ENCODE assay signal across 11 cellular contexts in the genomic region with DNA sequence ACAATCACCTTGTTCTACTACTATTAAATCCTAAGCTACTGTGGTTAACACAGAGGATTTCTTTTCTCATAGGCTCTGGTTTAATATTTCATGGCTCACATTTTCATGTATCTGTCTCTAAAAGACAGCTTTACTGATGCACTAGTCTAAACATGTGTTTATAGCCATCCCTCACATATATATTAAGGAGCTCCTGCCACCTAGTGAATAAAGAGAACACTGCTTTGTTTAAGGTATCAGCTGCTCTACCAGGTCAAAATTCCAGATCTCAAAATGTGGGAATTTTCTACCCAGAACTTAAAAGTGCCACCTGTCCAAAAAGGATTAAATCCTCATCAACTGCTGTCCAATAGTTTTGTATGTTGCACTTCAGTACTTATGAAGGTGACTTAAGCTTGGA.
DNase-seq lines count a peak whose midpoint lies in the region; ATAC-seq and TF ChIP-seq lines count a peak whose summit lies in the region.
"Had no signal": no experiment of that assay in that cellular context is flagged by ENCODE, and none has a peak within 500 bp of the region (broad histone marks: within the 10 kb centered on the region; RNA-seq: fewer than 3 reads in every experiment).

No MANE protein-coding gene starts in this region.

- H3K4me3 ChIP-seq in GM06990 (replicated peaks; ENCODE audit: low read depth, low read length): no peak overlapping the region
- no peak overlapping the region for H3K4me3 ChIP-seq in Jurkat, Clone E6-1 (ENCODE audit: low read length)
- H3K4me3 ChIP-seq in RWPE2 (ENCODE audit: severe bottlenecking): no peak overlapping the region

- no peak for DNase-seq in GM06990 (ENCODE audit: extremely low read depth, insufficient read length)
- DNase-seq in Jurkat, Clone E6-1 (ENCODE audit: low read depth, low spot score): peak; percentile 3
- no peak for DNase-seq in RWPE2 (ENCODE audit: low spot score)
- DNase-seq in left lobe of liver (ENCODE audit: low spot score): no peak
- no peak for DNase-seq in activated naive CD4-positive, alpha-beta T cell treated with anti-CD3 and anti-CD28 coated beads, Interleukin-2, amount 50 U/mL, for 72 hours (ENCODE audit: low spot score in 2 of 2)
- no peak for DNase-seq in activated CD4-positive, CD25-positive, alpha-beta regulatory T cell treated with anti-CD3 and anti-CD28 coated beads, Interleukin-2, amount 50 U/mL, for 72 hours
- no peak for DNase-seq in RPMI8226
- no peak for DNase-seq in natural killer cell
- DNase-seq: activated CD4-positive, alpha-beta T cell treated with anti-CD3 and anti-CD28 coated beads, Interleukin-2, amount 10 ng/mL, durations not matched to agents 24 days and 14 days; amniotic stem cell; NK-92 treated with Interleukin-12 subunit alpha and Interleukin-12 subunit beta, amount 100 ng/mL, for 24 hours had no signal

- H3K27me3 Mint-ChIP-seq in natural killer cell (ENCODE audit: low read depth in 2 of 2): no peaks in the 10 kb centered on the region
- H3K27me3 Mint-ChIP-seq: activated CD4-positive, alpha-beta T cell treated with anti-CD3 and anti-CD28 coated beads, Interleukin-2, amount 10 ng/mL, durations not matched to agents 24 days and 14 days had no signal

- TF ChIP-seq CTCF in GM06990 (IDR thresholded peaks at IDR 0.05; ENCODE audit: insufficient read depth, low read length, poor library complexity, severe bottlenecking): peak; percentile 18
- peak; percentile 32 for TF ChIP-seq CTCF in RWPE2 (IDR thresholded peaks at IDR 0.05; ENCODE audit: poor library complexity, severe bottlenecking)
- TF ChIP-seq CTCF in natural killer cell (IDR thresholded peaks at IDR 0.05): no peak

- H3K36me3 ChIP-seq in GM06990 (ENCODE audit: control insufficient read depth, insufficient read depth, low read length): no peaks in the 10 kb centered on the region
- H3K36me3 ChIP-seq in RWPE2 (ENCODE audit: low read depth): no peaks in the 10 kb centered on the region

- no peak overlapping the region for H3K27ac Mint-ChIP-seq in activated naive CD4-positive, alpha-beta T cell treated with anti-CD3 and anti-CD28 coated beads, Interleukin-2, amount 50 U/mL, for 72 hours
- H3K27ac Mint-ChIP-seq in natural killer cell: no peak overlapping the region
- H3K27ac Mint-ChIP-seq: activated CD4-positive, alpha-beta T cell treated with anti-CD3 and anti-CD28 coated beads, Interleukin-2, amount 10 ng/mL, durations not matched to agents 24 days and 14 days had no signal

- no peaks in the 10 kb centered on the region for H3K4me1 ChIP-seq in RWPE2 (ENCODE audit: insufficient read depth, poor library complexity, severe bottlenecking)

- no peaks in the 10 kb centered on the region for H3K9me3 Mint-ChIP-seq in activated naive CD4-positive, alpha-beta T cell treated with anti-CD3 and anti-CD28 coated beads, Interleukin-2, amount 50 U/mL, for 72 hours
- peaks cover 0 to 3% of the 10 kb centered on the region in 2 donors for H3K9me3 Mint-ChIP-seq in natural killer cell

- ATAC-seq in RWPE2 (ENCODE audit: low read depth) (peak; percentile 67; the same call in 1 of the 3 replicates), left lobe of liver (peak; percentile 82), natural killer cell (no peak)
- ATAC-seq in activated naive CD4-positive, alpha-beta T cell treated with anti-CD3 and anti-CD28 coated beads, Interleukin-2, amount 50 U/mL, for 72 hours: no peak

- no peak overlapping the region for H3K27ac ChIP-seq in RWPE2 (ENCODE audit: poor library complexity, severe bottlenecking)

- H3K9me3 ChIP-seq in RWPE2 (ENCODE audit: severe bottlenecking): no peaks in the 10 kb centered on the region

- H3K4me1 Mint-ChIP-seq in natural killer cell: no peaks in the 10 kb centered on the region
- H3K4me1 Mint-ChIP-seq: activated CD4-positive, alpha-beta T cell treated with anti-CD3 and anti-CD28 coated beads, Interleukin-2, amount 10 ng/mL, durations not matched to agents 24 days and 14 days had no signal

- H3K4me3 Mint-ChIP-seq in natural killer cell: no peak overlapping the region
- H3K4me3 Mint-ChIP-seq: activated CD4-positive, alpha-beta T cell treated with anti-CD3 and anti-CD28 coated beads, Interleukin-2, amount 10 ng/mL, durations not matched to agents 24 days and 14 days had no signal

- no peaks in the 10 kb centered on the region for H3K27me3 ChIP-seq in GM06990 (replicated peaks; ENCODE audit: control insufficient read depth, insufficient read depth, low read length)
- no peaks in the 10 kb centered on the region for H3K27me3 ChIP-seq in RWPE2 (ENCODE audit: insufficient read depth, poor library complexity, severe bottlenecking)

- H3K36me3 Mint-ChIP-seq in activated naive CD4-positive, alpha-beta T cell treated with anti-CD3 and anti-CD28 coated beads, Interleukin-2, amount 50 U/mL, for 72 hours: no peaks in the 10 kb centered on the region
- no peaks in the 10 kb centered on the region for H3K36me3 Mint-ChIP-seq in natural killer cell

- intact Hi-C loops in natural killer cell (cut with micrococcal nuclease): no loop called here

Comparison
In these comparisons a context has a peak if more than half of its experiments do, and no peak if none do; other contexts are left out.
1. ATAC-seq: peak in RWPE2 (single experiment) and left lobe of liver (single experiment); none in activated naive CD4-positive, alpha-beta T cell treated with anti-CD3 and anti-CD28 coated beads, Interleukin-2, amount 50 U/mL, for 72 hours (0 of 2) and natural killer cell (0 of 3).